ENCODE assay signal across 1 cellular context in the genomic region with DNA sequence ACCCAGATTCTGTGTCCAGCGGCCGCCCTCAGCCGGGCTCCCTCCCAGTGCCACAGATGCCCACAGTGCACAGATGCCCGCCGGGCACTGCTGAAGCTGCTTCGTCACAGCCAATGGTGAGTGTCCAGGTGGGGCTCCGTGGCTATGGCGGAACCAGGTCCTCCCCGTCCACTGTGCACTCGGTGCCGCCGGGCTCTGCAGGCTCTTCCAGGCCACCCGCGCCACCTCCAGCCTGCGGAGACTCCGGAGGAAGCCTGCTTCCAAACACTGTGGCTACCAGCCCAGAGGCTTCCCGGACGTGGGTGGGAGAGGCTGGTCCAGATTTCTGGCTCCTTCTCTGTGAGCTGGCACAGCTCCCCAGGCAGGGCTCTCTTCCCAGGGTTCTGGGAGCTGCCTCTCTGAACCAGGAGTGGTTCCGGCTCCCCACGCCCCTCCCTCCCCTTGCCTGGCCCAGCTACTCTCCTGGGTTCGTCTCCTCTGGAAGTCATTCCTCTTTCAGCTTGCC.
TF ChIP-seq lines count a peak whose summit lies in the region.

No MANE protein-coding gene starts in this region.

TF ChIP-seq in K562, 482 proteins besides CTCF, POLR2A, EP300 and RAD21:
- TF ChIP-seq NFATC3 (IDR thresholded peaks at IDR 0.05) (no peak), FIP1L1 (IDR thresholded peaks at IDR 0.05; ENCODE audit: low read depth, low read length, poor library complexity, severe bottlenecking) (peak; percentile 5), THAP7 (CRISPR knock-in tag; IDR thresholded peaks at IDR 0.05) (no peak), HNRNPL (IDR thresholded peaks at IDR 0.05; ENCODE audit: low read depth, low read length) (peak; percentile 82; the same call in 1 of the 2 replicates), NCOA1 (IDR thresholded peaks at IDR 0.05; ENCODE audit: low read depth) (no peak)
